In genomic region chr10:63628526-63629362, GRCh38 we compare ENCODE assay signal across 8 cellular contexts.
A peak's percentile ranks its signal among the peaks of the same experiment; 100 is the strongest.
DNase-seq lines count a peak whose midpoint lies in the region; ATAC-seq and TF ChIP-seq lines count a peak whose summit lies in the region.

No MANE protein-coding gene starts in this region.

- peak overlapping the region; percentile 67 for H3K9ac ChIP-seq in DND-41 (ENCODE audit: low read depth, low read length)

- no peaks in the 10 kb centered on the region for H3K9me2 ChIP-seq in hepatocyte (replicated peaks; ENCODE audit: insufficient read depth)

- DNase-seq in DND-41 (no peak), NCI-H82 (lab: John Stamatoyannopoulos, UW) (peak; percentile 94), astrocyte of the spinal cord (ENCODE audit: low read depth, low spot score) (peak; percentile 54), hepatocyte (ENCODE audit: low spot score) (peak; percentile 78), pulmonary artery endothelial cell (ENCODE audit: low read depth, low spot score) (peak; percentile 17)
- no peak for DNase-seq in activated CD4-positive, alpha-beta T cell treated with anti-CD3 and anti-CD28 coated beads for 48 hours

- in situ Hi-C loops in astrocyte of the spinal cord (cut with HindIII; ENCODE audit: low sequenced_read_pairs), result no loop called here

- peak overlapping the region; percentile 89 for H3K4me2 ChIP-seq in DND-41 (ENCODE audit: insufficient read depth, low read length)
- H3K4me2 ChIP-seq in hepatocyte, result peak overlapping the region; percentile 84

- H3K27ac ChIP-seq in DND-41 (ENCODE audit: low read length), result peak overlapping the region; percentile 70
- peak overlapping the region; percentile 99 for H3K27ac ChIP-seq in hepatocyte

- H3K27me3 ChIP-seq in DND-41 (ENCODE audit: insufficient read depth, low read length, poor library complexity) (no peaks in the 10 kb centered on the region), hepatocyte (no peaks in the 10 kb centered on the region)

- H3K79me2 ChIP-seq in DND-41 (ENCODE audit: insufficient read depth, low read length) (no peaks in the 10 kb centered on the region), hepatocyte (no peaks in the 10 kb centered on the region)

- H3K4me1 ChIP-seq in DND-41 (ENCODE audit: insufficient read depth, low read length) (peaks cover 44% of the 10 kb centered on the region), hepatocyte (ENCODE audit: insufficient read depth) (peaks cover 24% of the 10 kb centered on the region)

- H3K9me3 ChIP-seq in DND-41 (ENCODE audit: insufficient read depth, low read length, severe bottlenecking), result no peaks in the 10 kb centered on the region
- H3K9me3 ChIP-seq in hepatocyte (ENCODE audit: low read depth), result no peaks in the 10 kb centered on the region

- H3K36me3 ChIP-seq in DND-41 (ENCODE audit: insufficient read depth, low read length), result no peaks in the 10 kb centered on the region
- no peaks in the 10 kb centered on the region for H3K36me3 ChIP-seq in hepatocyte (replicated peaks; ENCODE audit: insufficient read depth, low read depth)

- WGBS in hepatocyte (ENCODE audit: low lambda C conversion rate, missing lambda C conversion rate), result 13% methylated on average over 16 of the region's 16 CpGs

- no peak for TF ChIP-seq CTCF in DND-41 (IDR thresholded peaks at IDR 0.05; ENCODE audit: borderline replicate concordance, extremely low read depth, low read length, poor library complexity, severe bottlenecking)
- no peak for TF ChIP-seq CTCF in astrocyte of the spinal cord (IDR thresholded peaks at IDR 0.05; ENCODE audit: low read depth, low read length)
- no peak for TF ChIP-seq CTCF in hepatocyte (IDR thresholded peaks at IDR 0.05; ENCODE audit: poor library complexity)

- H2AFZ ChIP-seq in DND-41 (ENCODE audit: low read depth, low read length) (peak overlapping the region; percentile 93), hepatocyte (peak overlapping the region; percentile 4)

- H3K4me3 ChIP-seq in DND-41 (ENCODE audit: low read depth in 1 of 2, low read length in 2 of 2), result peak overlapping the region; percentile 69 to 87; a peak in 3 of 4 replicates
- H3K4me3 ChIP-seq in astrocyte of the spinal cord (ENCODE audit: low read depth, low read length), result peak overlapping the region; percentile 12
- H3K4me3 ChIP-seq in hepatocyte, result peak overlapping the region; percentile 11

- H4K20me1 ChIP-seq in DND-41 (ENCODE audit: insufficient read depth, low read length) (no peaks in the 10 kb centered on the region), hepatocyte (ENCODE audit: insufficient read depth, poor library complexity, severe bottlenecking) (no peaks in the 10 kb centered on the region)

- ATAC-seq in DND-41 (ENCODE audit: insufficient read depth, low read depth) (no peak), GM21360 (IDR thresholded peaks at IDR 0.05; ENCODE audit: unreplicated experiment) (peak; percentile 30), HG03571 (IDR thresholded peaks at IDR 0.05; ENCODE audit: unreplicated experiment) (peak; percentile 33)

Comparison
In these comparisons a context has a peak if more than half of its experiments do, and no peak if none do; other contexts are left out.
1. DNase-seq: peak in NCI-H82 (single experiment), astrocyte of the spinal cord (single experiment), hepatocyte (single experiment) and pulmonary artery endothelial cell (single experiment); none in DND-41 (single experiment) and activated CD4-positive, alpha-beta T cell treated with anti-CD3 and anti-CD28 coated beads for 48 hours (single experiment).
2. H3K4me3 ChIP-seq: peak in every context shown above with its lines; median percentile 78 in DND-41; 12 in astrocyte of the spinal cord; 11 in hepatocyte.